14 cellular contexts compared by ENCODE assay signal in the genomic region with DNA sequence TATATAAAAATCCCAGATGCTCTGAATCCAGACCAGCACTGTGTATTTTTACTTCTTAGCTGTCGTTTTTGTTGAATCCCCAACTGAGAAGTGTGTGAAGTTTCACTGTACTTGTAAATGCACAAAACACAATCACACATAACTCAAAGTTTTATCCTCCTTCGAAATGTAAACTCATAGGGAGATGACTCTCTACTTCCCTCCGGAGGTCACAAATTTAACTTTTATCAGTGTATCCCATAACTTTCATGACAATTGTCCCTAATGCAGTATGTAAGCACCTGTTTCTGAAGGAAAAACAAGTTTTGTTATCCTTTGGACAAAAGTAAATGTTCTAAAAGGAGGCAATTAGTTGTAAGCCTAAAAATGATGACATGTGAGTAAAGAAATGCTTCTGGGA.
DNase-seq lines count a peak whose midpoint lies in the region; ATAC-seq, FAIRE-seq and TF ChIP-seq lines count a peak whose summit lies in the region.
"Had no signal": no experiment of that assay in that cellular context is flagged by ENCODE, and none has a peak within 500 bp of the region (broad histone marks: within the 10 kb centered on the region; RNA-seq: fewer than 3 reads in every experiment).

No MANE protein-coding gene starts in this region.

- H3K27ac Mint-ChIP-seq in chondrocyte (ENCODE audit: unreplicated experiment) = no peak overlapping the region
- no peak overlapping the region for H3K27ac Mint-ChIP-seq in type B pancreatic cell
- H3K27ac Mint-ChIP-seq: dendritic cell treated with granulocyte-macrophage colony-stimulating factor and Interleukin-4, amounts not matched to agents 40 ng/mL and 50 ng/mL, for 4 days; stimulated activated memory B cell treated with anti-CD40 and anti-IgM and Interleukin-4, amounts not matched to agents 10 μg/mL and 1 μg/mL and 100 μg/mL, for 72 hours had no signal

- H3K9ac ChIP-seq in OCI-LY1 (ENCODE audit: low read length) = no peak overlapping the region

- H3K79me2 ChIP-seq in OCI-LY1 (ENCODE audit: insufficient read depth, low read length) = no peaks in the 10 kb centered on the region

- H3K4me3 Mint-ChIP-seq in chondrocyte (ENCODE audit: unreplicated experiment) (no peak overlapping the region), type B pancreatic cell (no peak overlapping the region)
- H3K4me3 Mint-ChIP-seq: dendritic cell treated with granulocyte-macrophage colony-stimulating factor and Interleukin-4, amounts not matched to agents 40 ng/mL and 50 ng/mL, for 4 days; stimulated activated memory B cell treated with anti-CD40 and anti-IgM and Interleukin-4, amounts not matched to agents 10 μg/mL and 1 μg/mL and 100 μg/mL, for 72 hours had no signal

- H3K4me1 ChIP-seq in OCI-LY1 (ENCODE audit: insufficient read depth, low read length, severe bottlenecking) = no peaks in the 10 kb centered on the region

- H3K27ac ChIP-seq in OCI-LY1 (ENCODE audit: low read depth, low read length, poor library complexity, severe bottlenecking) = no peak overlapping the region

- peaks cover 3% of the 10 kb centered on the region for H3K27me3 Mint-ChIP-seq in chondrocyte (ENCODE audit: low read depth)
- H3K27me3 Mint-ChIP-seq in type B pancreatic cell = peaks cover 4% of the 10 kb centered on the region
- H3K27me3 Mint-ChIP-seq: dendritic cell treated with granulocyte-macrophage colony-stimulating factor and Interleukin-4, amounts not matched to agents 40 ng/mL and 50 ng/mL, for 4 days; stimulated activated memory B cell treated with anti-CD40 and anti-IgM and Interleukin-4, amounts not matched to agents 10 μg/mL and 1 μg/mL and 100 μg/mL, for 72 hours had no signal

- H3K4me1 Mint-ChIP-seq in chondrocyte (ENCODE audit: low read depth) (no peaks in the 10 kb centered on the region), type B pancreatic cell (ENCODE audit: unreplicated experiment) (no peaks in the 10 kb centered on the region)
- H3K4me1 Mint-ChIP-seq: stimulated activated memory B cell treated with anti-CD40 and anti-IgM and Interleukin-4, amounts not matched to agents 10 μg/mL and 1 μg/mL and 100 μg/mL, for 72 hours had no signal

- no peaks in the 10 kb centered on the region for H3F3A ChIP-seq in OCI-LY1 (ENCODE audit: insufficient read depth, low read length)

- no peak overlapping the region for H3K4me3 ChIP-seq in OCI-LY1 (ENCODE audit: low read depth, low read length, poor library complexity, severe bottlenecking)

- no peak overlapping the region for H3K4me2 ChIP-seq in OCI-LY1 (ENCODE audit: low read length)

- intact Hi-C loops in sciatic nerve (cut with DNase I) = no loop called here

- TF ChIP-seq CTCF in OCI-LY1 (IDR thresholded peaks at IDR 0.05; ENCODE audit: low read length) (peak; percentile 59; the same call in 1 of the 2 replicates), chondrocyte (IDR thresholded peaks at IDR 0.05) (peak; percentile 67), type B pancreatic cell (conservative IDR thresholded peaks at IDR 0.05) (peak; percentile 58)

- H3K36me3 ChIP-seq in OCI-LY1 (ENCODE audit: insufficient read depth, low read length) = no peaks in the 10 kb centered on the region

- H3K27me3 ChIP-seq in OCI-LY1 (ENCODE audit: insufficient read depth, low read length) = no peaks in the 10 kb centered on the region

- no peak overlapping the region for H2AFZ ChIP-seq in OCI-LY1 (ENCODE audit: low read length)

- no peaks in the 10 kb centered on the region for H3K9me3 ChIP-seq in OCI-LY1 (ENCODE audit: low read length)

- H3K9me3 Mint-ChIP-seq in chondrocyte (ENCODE audit: low read depth) = peaks cover 5% of the 10 kb centered on the region
- no peaks in the 10 kb centered on the region for H3K9me3 Mint-ChIP-seq in type B pancreatic cell

- FAIRE-seq in frontal cortex (lab: Jason Lieb, UNC) = no peak
- FAIRE-seq: RCC 7860, TTC549 had no signal

- no peaks in the 10 kb centered on the region for H4K20me1 ChIP-seq in OCI-LY1 (ENCODE audit: insufficient read depth, low read length)

- DNase-seq in SHP77 (lab: John Stamatoyannopoulos, UW) = peak; percentile 18 to 37
- DNase-seq in SHP77 treated with DMSO at 0.1 percent for 48 hours (lab: John Stamatoyannopoulos, UW) = no peak
- DNase-seq in chondrocyte (ENCODE audit: low spot score) = no peak
- DNase-seq in type B pancreatic cell (ENCODE audit: extremely low spot score, unreplicated experiment) = no peak
- no peak for DNase-seq in DMS153 treated with DMSO at 0.1 percent for 48 hours (lab: John Stamatoyannopoulos, UW; ENCODE audit: unreplicated experiment)
- DNase-seq in sciatic nerve (ENCODE audit: low spot score) = no peak
- no peak for DNase-seq in frontal cortex (ENCODE audit: low spot score in 2 of 2)
- DNase-seq: retina; stimulated activated CD4-positive, alpha-beta T cell treated with anti-CD3 and anti-CD28 coated beads, Interleukin-2, amount 100 ng/mL, for 48 hours had no signal

- H3K9me2 ChIP-seq in OCI-LY1 (ENCODE audit: low read depth, low read length) = no peaks in the 10 kb centered on the region

- no peak for ATAC-seq in sciatic nerve
- ATAC-seq: stimulated activated memory B cell treated with anti-CD40 and anti-IgM and Interleukin-4, amounts not matched to agents 10 μg/mL and 1 μg/mL and 100 μg/mL, for 72 hours had no signal

- H3K36me3 Mint-ChIP-seq in chondrocyte (ENCODE audit: low read depth) = no peaks in the 10 kb centered on the region
- H3K36me3 Mint-ChIP-seq in type B pancreatic cell = no peaks in the 10 kb centered on the region
- H3K36me3 Mint-ChIP-seq: stimulated activated memory B cell treated with anti-CD40 and anti-IgM and Interleukin-4, amounts not matched to agents 10 μg/mL and 1 μg/mL and 100 μg/mL, for 72 hours had no signal

Comparison
In these comparisons a context has a peak if more than half of its experiments do, and no peak if none do; other contexts are left out.
1. DNase-seq: peak in SHP77 (2 of 2); none in SHP77 treated with DMSO at 0.1 percent for 48 hours (single experiment), chondrocyte (single experiment), type B pancreatic cell (single experiment), DMS153 treated with DMSO at 0.1 percent for 48 hours (single experiment), sciatic nerve (single experiment) and frontal cortex (0 of 2).
2. Peak in every context shown above with its lines, with median percentiles within 50 percentile points of each other: CTCF ChIP-seq.